ENCODE assay signal across 8 cellular contexts in genomic region chr16:4184038-4184702, GRCh38. TPM values are rescaled to one million over a fixed set of nuclear protein-coding genes. Genes with fewer than 3 reads are reported as not detected.
DNase-seq lines count a peak whose midpoint lies in the region; ATAC-seq and TF ChIP-seq lines count a peak whose summit lies in the region.

No MANE protein-coding gene starts in this region.

- no peak for ATAC-seq in mucosa of descending colon
- ATAC-seq in GM18907 (IDR thresholded peaks at IDR 0.05; ENCODE audit: unreplicated experiment) = no peak

- H3K9me3 ChIP-seq in HUES48 (ENCODE audit: control insufficient read depth, insufficient read depth, low read length) (no peaks in the 10 kb centered on the region), mucosa of descending colon (no peaks in the 10 kb centered on the region)

- no peaks in the 10 kb centered on the region for H3K4me1 ChIP-seq in HUES48 (ENCODE audit: control insufficient read depth, insufficient read depth, low read length)
- peaks cover 4% of the 10 kb centered on the region for H3K4me1 ChIP-seq in mucosa of descending colon (ENCODE audit: low read depth)

- CTCF ChIA-PET in AG04449 (lab: Yijun Ruan, JAX) = interaction anchor here (0.9 to 1.2 kb wide), 5 partner anchors 10 to 202 kb away, joined by 3 to 5 read pairs (median 3); no protein-coding TSS in a partner anchor

- no peak for DNase-seq in AG04449 (ENCODE audit: low read depth, low spot score)
- DNase-seq in cerebellum (ENCODE audit: low spot score) = peak; percentile 26
- no peak for DNase-seq in mucosa of descending colon
- DNase-seq in NOMO-1 treated with dmso at 0.1 percent for 144 hours (lab: John Stamatoyannopoulos, UW; ENCODE audit: unreplicated experiment) = no peak
- DNase-seq in effector CD4-positive, alpha-beta T cell = no peak
- no peak for DNase-seq in iPS-NIHi7 (ENCODE audit: extremely low spot score)

- no peaks in the 10 kb centered on the region for H3K36me3 ChIP-seq in HUES48 (ENCODE audit: control insufficient read depth, insufficient read depth, low read length)
- H3K36me3 ChIP-seq in mucosa of descending colon (ENCODE audit: low read depth) = no peaks in the 10 kb centered on the region

- no peak overlapping the region; the same call in 1 of the 2 replicates for H3K9ac ChIP-seq in HUES48 (ENCODE audit: low read depth, low read length)

- TF ChIP-seq CTCF in AG04449 (IDR thresholded peaks at IDR 0.05; ENCODE audit: insufficient read depth, low read length, missing control alignments) = no peak
- TF ChIP-seq CTCF in mucosa of descending colon (IDR thresholded peaks at IDR 0.05) = no peak

- POLR2A ChIA-PET in AG04449 (lab: Yijun Ruan, JAX) = interaction anchor here (0.8 to 1.4 kb wide), 6 partner anchors 9 to 69 kb away, joined by 3 to 5 read pairs (median 4); no protein-coding TSS in a partner anchor

- H3K27ac ChIP-seq in HUES48 (ENCODE audit: low read depth, low read length) = no peak overlapping the region

- intact Hi-C loops in mucosa of descending colon (cut with DNase I, micrococcal nuclease) = no loop called here

- H3K4me3 ChIP-seq in AG04449 (ENCODE audit: low read depth, low read length) = peak overlapping the region; percentile 74
- H3K4me3 ChIP-seq in HUES48 (ENCODE audit: low read depth, low read length) = peak overlapping the region; percentile 86
- peak overlapping the region; percentile 56 for H3K4me3 ChIP-seq in mucosa of descending colon

- no peaks in the 10 kb centered on the region; the same call in 1 of the 2 replicates for H3K27me3 ChIP-seq in HUES48 (ENCODE audit: control insufficient read depth, insufficient read depth, low read length)

RNA-seq across cellular contexts. Expression of gene SRL, which starts 57.7 kb away (rescaled TPM):
- total RNA-seq in cerebellum = 1.2 TPM
- 1 to 10 TPM in 1 of 3 donors, under 1 TPM in 2; 0.35 to 1.2 (median 0.41) TPM for total RNA-seq in mucosa of descending colon
